1 cellular context compared by ENCODE assay signal in genomic region chr5:55534436-55535198, GRCh38.
TF ChIP-seq lines count a peak whose summit lies in the region.

Gene PLPP1 (minus strand): TSS chr5:55534964. CDS start chr5:55534629, 335 bp downstream.

TF ChIP-seq in GM12878, 131 proteins besides CTCF, POLR2A, EP300 and RAD21 (continued from another document):
- peak; percentile 44 for TF ChIP-seq NKRF (conservative IDR thresholded peaks at IDR 0.05)
- TF ChIP-seq BHLHE40 (IDR thresholded peaks at IDR 0.05; ENCODE audit: borderline replicate concordance in 1 of 2, low read depth in 2 of 2, low read length in 1 of 2), result peak in 1 of 2 experiments; percentile 68; a peak in 1 of 4 replicates
- TF ChIP-seq GATAD2B (conservative IDR thresholded peaks at IDR 0.05; ENCODE audit: low read depth), result peak; percentile 89
- TF ChIP-seq CBX5 (IDR thresholded peaks at IDR 0.05; ENCODE audit: low read depth), result 0 out of 2 replicates have a peak, but pooled peaks have one; percentile 63
- no peak for TF ChIP-seq KLF5 (IDR thresholded peaks at IDR 0.05; ENCODE audit: partially characterized antibody)
- TF ChIP-seq TAF1 (IDR thresholded peaks at IDR 0.05; ENCODE audit: borderline replicate concordance, low read depth, low read length), result 0 out of 2 replicates have a peak, but pooled peaks have one; percentile 24
- TF ChIP-seq USF2 (IDR thresholded peaks at IDR 0.05; ENCODE audit: borderline replicate concordance, low read depth, low read length), result no peak
- 0 out of 2 replicates have a peak, but pooled peaks have one; percentile 28 for TF ChIP-seq POLR2AphosphoS5 (IDR thresholded peaks at IDR 0.05; ENCODE audit: low read length)
- TF ChIP-seq CREM (IDR thresholded peaks at IDR 0.05; ENCODE audit: low read depth), result peak; percentile 66
- TF ChIP-seq ESRRA (IDR thresholded peaks at IDR 0.05; ENCODE audit: low read length), result no peak
- TF ChIP-seq ZNF687 (IDR thresholded peaks at IDR 0.05), result 0 out of 2 replicates have a peak, but pooled peaks have one; percentile 3
- TF ChIP-seq MYC (IDR thresholded peaks at IDR 0.05; ENCODE audit: insufficient read depth, insufficient read length, insufficient replicate concordance, low read length, severe bottlenecking), result peak; percentile 21
- TF ChIP-seq RCOR1 (conservative IDR thresholded peaks at IDR 0.05; ENCODE audit: low read depth, low read length), result no peak
- no peak for TF ChIP-seq FOXM1 (IDR thresholded peaks at IDR 0.05; ENCODE audit: low read depth, low read length)
- no peak for TF ChIP-seq ETV6 (conservative IDR thresholded peaks at IDR 0.05 in 1 of 2, IDR thresholded peaks at IDR 0.05 in 1 of 2; ENCODE audit: borderline replicate concordance in 1 of 2, low read depth in 1 of 2)
- TF ChIP-seq RUNX3 (IDR thresholded peaks at IDR 0.05; ENCODE audit: low read length), result 0 out of 2 replicates have a peak, but pooled peaks have one; percentile 3
- peak; percentile 67; the same call in 1 of the 2 replicates for TF ChIP-seq RB1 (IDR thresholded peaks at IDR 0.05; ENCODE audit: borderline replicate concordance)
- TF ChIP-seq SUPT20H (IDR thresholded peaks at IDR 0.05; ENCODE audit: borderline replicate concordance, control insufficient read depth, low read depth, low read length), result no peak
- no peak for TF ChIP-seq NFXL1 (IDR thresholded peaks at IDR 0.05; ENCODE audit: borderline replicate concordance)
- TF ChIP-seq MEF2B (IDR thresholded peaks at IDR 0.05; ENCODE audit: partially characterized antibody, poor library complexity, severe bottlenecking), result peak; percentile 24
- TF ChIP-seq BCL3 (IDR thresholded peaks at IDR 0.05; ENCODE audit: borderline replicate concordance, insufficient read depth, low read depth, low read length, poor library complexity, severe bottlenecking), result no peak
